Comparison of ENCODE assay signal across 15 cellular contexts in genomic region chr5:51860532-51861018, GRCh38.
"Had no signal": no experiment of that assay in that cellular context is flagged by ENCODE, and none has a peak within 500 bp of the region (broad histone marks: within the 10 kb centered on the region; RNA-seq: fewer than 3 reads in every experiment).

No MANE protein-coding gene starts in this region.

- H3K27me3 ChIP-seq: ascending aorta, cardiac muscle cell, heart left ventricle, sigmoid colon had no signal

- ATAC-seq: heart left ventricle had no signal

- DNase-seq: activated CD4-positive, alpha-beta T cell treated with anti-CD3 and anti-CD28 coated beads for 48 hours; activated naive CD4-positive, alpha-beta T cell; foreskin melanocyte; heart left ventricle; left ventricle myocardium inferior; mesenchymal stem cell; nephron progenitor cell; sigmoid colon; stimulated activated CD4-positive, alpha-beta T cell treated with anti-CD3 and anti-CD28 coated beads, Interleukin-12 subunit alpha, Interleukin-12 subunit beta, amount 100 ng/mL, for 4 hours; stimulated activated naive CD4-positive, alpha-beta T cell treated with Interleukin-2 at 50 U/mL for 16 hours; T1000 had no signal

- H3K9me3 Mint-ChIP-seq: nephron progenitor cell had no signal

- H3K4me3 Mint-ChIP-seq: activated T-helper 1 cell treated with anti-CD3 and anti-CD28 coated beads, Interleukin-12 subunit alpha, Interleukin-12 subunit beta, Interleukin-2, Interleukin-4 antibody, amounts not matched to agents 30 ng/mL and 10 ng/mL and 1 ng/mL, durations not matched to agents 14 hours and 24 hours and 36 hours; nephron progenitor cell had no signal

- FAIRE-seq: islet of Langerhans had no signal

- H3K4me3 ChIP-seq: ascending aorta, cardiac muscle cell, heart left ventricle, left ventricle myocardium inferior, sigmoid colon had no signal

- H3K36me3 ChIP-seq: ascending aorta, cardiac muscle cell, heart left ventricle, left ventricle myocardium inferior, sigmoid colon had no signal

- H3K27ac Mint-ChIP-seq: activated T-helper 1 cell treated with anti-CD3 and anti-CD28 coated beads, Interleukin-12 subunit alpha, Interleukin-12 subunit beta, Interleukin-2, Interleukin-4 antibody, amounts not matched to agents 30 ng/mL and 10 ng/mL and 1 ng/mL, durations not matched to agents 14 hours and 24 hours and 36 hours; nephron progenitor cell had no signal
